In genomic region chr3:126114406-126115386, GRCh38 we compare ENCODE assay signal across 32 cellular contexts. TPM values are rescaled to one million over a fixed set of nuclear protein-coding genes. Genes with fewer than 3 reads are reported as not detected.
DNase-seq lines count a peak whose midpoint lies in the region; ATAC-seq and TF ChIP-seq lines count a peak whose summit lies in the region.
"Had no signal": no experiment of that assay in that cellular context is flagged by ENCODE, and none has a peak within 500 bp of the region (broad histone marks: within the 10 kb centered on the region; RNA-seq: fewer than 3 reads in every experiment).

No MANE protein-coding gene starts in this region.

- no peak overlapping the region for H2AK9ac ChIP-seq in IMR-90 (replicated peaks; ENCODE audit: low read depth, low read length, poor library complexity)

- H2BK120ac ChIP-seq in IMR-90 (ENCODE audit: low read depth, low read length): no peak overlapping the region

- H3K23ac ChIP-seq in IMR-90 (ENCODE audit: low read depth, low read length): no peak overlapping the region

- H3K4me3 ChIP-seq in IMR-90 (ENCODE audit: insufficient read depth, low read depth, low read length) (no peak overlapping the region), gastrocnemius medialis (no peak overlapping the region)
- H3K4me3 ChIP-seq: breast epithelium, PC-9, prostate gland, suprapubic skin, uterus had no signal

- no peak overlapping the region for H2BK5ac ChIP-seq in IMR-90 (ENCODE audit: low read depth, low read length, poor library complexity, severe bottlenecking)

- no peaks in the 10 kb centered on the region for H3K79me1 ChIP-seq in IMR-90 (ENCODE audit: low read depth in 1 of 2, low read length in 2 of 2)

- dilution Hi-C loops in IMR-90 (cut with HindIII; ENCODE audit: low sequenced_read_pairs, unreplicated experiment): no loop called here

- H3K36me3 Mint-ChIP-seq in activated CD4-positive, alpha-beta memory T cell treated with anti-CD3 and anti-CD28 coated beads, Interleukin-2, amount 10 ng/mL, durations not matched to agents 7 days and 5 days (ENCODE audit: low read depth): no peaks in the 10 kb centered on the region
- H3K36me3 Mint-ChIP-seq: activated CD4-positive, alpha-beta memory T cell treated with anti-CD3 and anti-CD28 coated beads for 36 hours; activated naive CD8-positive, alpha-beta T cell treated with anti-CD3 and anti-CD28 coated beads for 36 hours; stimulated activated effector memory CD8-positive, alpha-beta T cell treated with anti-CD3 and anti-CD28 coated beads, Interleukin-12 subunit alpha, Interleukin-12 subunit beta, amount 100 ng/mL, for 72 hours had no signal

- H4K8ac ChIP-seq in IMR-90 (ENCODE audit: low read depth in 2 of 2, low read length in 2 of 2): no peak overlapping the region

- in situ Hi-C loops in IMR-90 (cut with MboI; ENCODE audit: low sequenced_read_pairs) (loop anchor here (10.0 kb wide), 1 partner anchor 260 kb away; no protein-coding TSS in a partner anchor), gastrocnemius medialis (cut with MboI; ENCODE audit: low sequenced_read_pairs in 4 of 4) (no loop called here)

- peaks cover 7% of the 10 kb centered on the region for H3K27me3 Mint-ChIP-seq in activated CD4-positive, alpha-beta memory T cell treated with anti-CD3 and anti-CD28 coated beads, Interleukin-2, amount 10 ng/mL, durations not matched to agents 7 days and 5 days

- CTCF ChIA-PET in IMR-90 (lab: Yijun Ruan, JAX): interaction anchor here (0.6 to 1.3 kb wide), 3 partner anchors 18 to 309 kb away, joined by 3 to 8 read pairs (median 4); no protein-coding TSS in a partner anchor
- CTCF ChIA-PET in activated CD4-positive, alpha-beta memory T cell treated with anti-CD3 and anti-CD28 coated beads, Interleukin-2, amount 10 ng/mL, durations not matched to agents 7 days and 5 days (lab: Charles Lee): no interaction called here

- TF ChIP-seq CTCF in IMR-90 (conservative IDR thresholded peaks at IDR 0.05; ENCODE audit: low read depth, low read length) (no peak), gastrocnemius medialis (IDR thresholded peaks at IDR 0.05 in 4 of 5, conservative IDR thresholded peaks at IDR 0.05 in 1 of 5) (no peak)

- no peak for TF ChIP-seq RAD21 in IMR-90 (IDR thresholded peaks at IDR 0.05; ENCODE audit: low read length)

- H3K27ac Mint-ChIP-seq in activated CD4-positive, alpha-beta memory T cell treated with anti-CD3 and anti-CD28 coated beads, Interleukin-2, amount 10 ng/mL, durations not matched to agents 7 days and 5 days: no peak overlapping the region
- H3K27ac Mint-ChIP-seq: activated CD4-positive, alpha-beta memory T cell treated with anti-CD3 and anti-CD28 coated beads for 36 hours; activated naive CD8-positive, alpha-beta T cell treated with anti-CD3 and anti-CD28 coated beads for 36 hours; activated T-helper 2 cell treated with anti-CD3 and anti-CD28 coated beads, Interferon-gamma antibody, Interleukin-2, Interleukin-4, amounts not matched to agents 10 μg/mL and 5 μg/mL and 100 μg/mL, durations not matched to agents 14 hours and 24 hours and 36 hours; stimulated activated effector memory CD8-positive, alpha-beta T cell treated with anti-CD3 and anti-CD28 coated beads, Interleukin-12 subunit alpha, Interleukin-12 subunit beta, amount 100 ng/mL, for 72 hours had no signal

- H3K9me3 Mint-ChIP-seq in activated CD4-positive, alpha-beta memory T cell treated with anti-CD3 and anti-CD28 coated beads, Interleukin-2, amount 10 ng/mL, durations not matched to agents 7 days and 5 days: no peaks in the 10 kb centered on the region
- H3K9me3 Mint-ChIP-seq: activated CD4-positive, alpha-beta memory T cell treated with anti-CD3 and anti-CD28 coated beads for 36 hours; activated naive CD8-positive, alpha-beta T cell treated with anti-CD3 and anti-CD28 coated beads for 36 hours; activated T-helper 2 cell treated with anti-CD3 and anti-CD28 coated beads, Interferon-gamma antibody, Interleukin-2, Interleukin-4, amounts not matched to agents 10 μg/mL and 5 μg/mL and 100 μg/mL, durations not matched to agents 14 hours and 24 hours and 36 hours; stimulated activated effector memory CD8-positive, alpha-beta T cell treated with anti-CD3 and anti-CD28 coated beads, Interleukin-12 subunit alpha, Interleukin-12 subunit beta, amount 100 ng/mL, for 72 hours had no signal

- no peaks in the 10 kb centered on the region for H3K36me3 ChIP-seq in IMR-90 (ENCODE audit: control insufficient read depth, insufficient read depth, low read length)
- H3K36me3 ChIP-seq in gastrocnemius medialis: no peaks in the 10 kb centered on the region
- H3K36me3 ChIP-seq: breast epithelium, neutrophil, prostate gland, suprapubic skin, uterus had no signal

- H3K4me2 ChIP-seq in IMR-90 (ENCODE audit: low read depth, low read length): no peak overlapping the region
- H3K4me2 ChIP-seq: PC-9 had no signal

- intact Hi-C loops in IMR-90 (cut with micrococcal nuclease) (no loop called here), gastrocnemius medialis (cut with DNase I; ENCODE audit: low total_unique reads) (no loop called here)

- no peak overlapping the region for H2AK5ac ChIP-seq in IMR-90 (ENCODE audit: low read depth, low read length)

- no peak overlapping the region for H3K27ac ChIP-seq in IMR-90 (ENCODE audit: insufficient read depth, low read length)
- H3K27ac ChIP-seq in gastrocnemius medialis: no peak overlapping the region
- H3K27ac ChIP-seq: breast epithelium, epithelial cell of prostate, neutrophil, PC-9, prostate gland, suprapubic skin, uterus had no signal

- no peak overlapping the region for H3K4ac ChIP-seq in IMR-90 (ENCODE audit: low read depth, low read length)

- WGBS in IMR-90 (ENCODE audit: extremely low coverage in 2 of 2, insufficient read length in 1 of 2), 2 experiments: 81% methylated on average over 4 of the region's 18 CpGs; no CpG with 5 or more reads in 1 of the 2 experiments

- no peak overlapping the region for H3K18ac ChIP-seq in IMR-90 (ENCODE audit: low read depth, low read length)

- no peak overlapping the region for H4K91ac ChIP-seq in IMR-90 (ENCODE audit: insufficient read depth, low read depth, low read length)

- H3K9me3 ChIP-seq in IMR-90 (ENCODE audit: control insufficient read depth, insufficient read depth, low read length) (0 out of 2 replicates have a peak, but pooled peaks cover 2% of the 10 kb centered on the region), gastrocnemius medialis (no peaks in the 10 kb centered on the region)
- H3K9me3 ChIP-seq: breast epithelium, neutrophil, prostate gland, suprapubic skin, uterus had no signal

- no peak overlapping the region for H4K5ac ChIP-seq in IMR-90 (ENCODE audit: low read depth, low read length)

- H3K4me1 ChIP-seq in IMR-90 (ENCODE audit: control insufficient read depth, insufficient read depth, low read length): no peaks in the 10 kb centered on the region
- H3K4me1 ChIP-seq in gastrocnemius medialis: peaks cover 8 to 10% of the 10 kb centered on the region in 2 donors
- H3K4me1 ChIP-seq: breast epithelium, prostate gland, suprapubic skin, uterus had no signal

- H3K14ac ChIP-seq in IMR-90 (replicated peaks; ENCODE audit: low read depth, low read length): no peak overlapping the region

- no peak overlapping the region for H3K56ac ChIP-seq in IMR-90 (ENCODE audit: extremely low read depth, insufficient read depth, low read length)

- H3K27me3 ChIP-seq in IMR-90 (ENCODE audit: control insufficient read depth, insufficient read depth, low read length) (peaks cover 36% of the 10 kb centered on the region), gastrocnemius medialis (no peaks in the 10 kb centered on the region)
- H3K27me3 ChIP-seq: breast epithelium, neutrophil, suprapubic skin, uterus had no signal

- H2BK15ac ChIP-seq in IMR-90 (ENCODE audit: low read depth, low read length): no peak overlapping the region

- H2BK20ac ChIP-seq in IMR-90 (ENCODE audit: low read depth, low read length): no peak overlapping the region

- no peak for ATAC-seq in IMR-90 (ENCODE audit: low read depth)
- no peak for ATAC-seq in gastrocnemius medialis

- H4K20me1 ChIP-seq in IMR-90 (ENCODE audit: insufficient read depth, low read length): no peaks in the 10 kb centered on the region

- H3K4me3 Mint-ChIP-seq in activated CD4-positive, alpha-beta memory T cell treated with anti-CD3 and anti-CD28 coated beads, Interleukin-2, amount 10 ng/mL, durations not matched to agents 7 days and 5 days: no peak overlapping the region
- H3K4me3 Mint-ChIP-seq: activated CD4-positive, alpha-beta memory T cell treated with anti-CD3 and anti-CD28 coated beads for 36 hours; activated naive CD8-positive, alpha-beta T cell treated with anti-CD3 and anti-CD28 coated beads for 36 hours; stimulated activated effector memory CD8-positive, alpha-beta T cell treated with anti-CD3 and anti-CD28 coated beads, Interleukin-12 subunit alpha, Interleukin-12 subunit beta, amount 100 ng/mL, for 72 hours had no signal

- POLR2A ChIA-PET in IMR-90 (lab: Charles Lee; ENCODE audit: unreplicated experiment): no interaction called here
- POLR2A ChIA-PET in activated CD4-positive, alpha-beta memory T cell treated with anti-CD3 and anti-CD28 coated beads, Interleukin-2, amount 10 ng/mL, durations not matched to agents 7 days and 5 days (lab: Charles Lee): no interaction called here

- no peaks in the 10 kb centered on the region for H3K9me1 ChIP-seq in IMR-90 (ENCODE audit: insufficient read depth, low read length)

- peak; percentile 11 for DNase-seq in activated T-cell treated with anti-CD3 and anti-CD28 coated beads, Interleukin-2, amount 50 U/mL, for 1 hour
- DNase-seq in activated T-cell treated with anti-CD3 and anti-CD28 coated beads for 4 hours (no peak), IMR-90 (no peak), islet precursor cell (peak; percentile 40), gastrocnemius medialis (peak; percentile 1 to 8), NCI-H526 (lab: John Stamatoyannopoulos, UW) (no peak), NCI-H446 treated with DMSO at 0.1 percent for 48 hours (lab: John Stamatoyannopoulos, UW) (no peak)
- no peak for DNase-seq in activated CD4-positive, alpha-beta memory T cell treated with anti-CD3 and anti-CD28 coated beads, Interleukin-2, amount 10 ng/mL, durations not matched to agents 7 days and 5 days
- DNase-seq: activated CD4-positive, alpha-beta T cell treated with anti-CD3 and anti-CD28 coated beads for 1 hour; activated CD8-positive, alpha-beta memory T cell treated with anti-CD3 and anti-CD28 coated beads, Interleukin-2, amount 50 U/mL, for 4 hours; anterior cingulate cortex; DMS79 treated with DMSO at 0.1 percent for 48 hours; effector CD4-positive, alpha-beta T cell; GDM1; hippocampal formation; KBM-7; NCI-H1092 treated with DMSO at 0.1 percent for 48 hours; NCI-H2029; NCI-H526 treated with DMSO at 0.1 percent for 48 hours; PC-9; Right ventricle myocardium superior; T-helper 2 cell had no signal

- peak overlapping the region; percentile 32 for H2AFZ ChIP-seq in IMR-90 (replicated peaks; ENCODE audit: low read length, poor library complexity)
- H2AFZ ChIP-seq: PC-9 had no signal

- TF ChIP-seq POLR2A in IMR-90 (IDR thresholded peaks at IDR 0.05; ENCODE audit: low read depth, low read length): no peak
- no peak for TF ChIP-seq POLR2A in gastrocnemius medialis (IDR thresholded peaks at IDR 0.05)

- H3K9ac ChIP-seq in IMR-90 (ENCODE audit: low read depth, low read length): no peak overlapping the region

- BruUV-seq in IMR-90 (replicated peaks; lab: Mats Ljungman, UMichigan): no TSS peak

- no peaks in the 10 kb centered on the region for H3K4me1 Mint-ChIP-seq in activated CD4-positive, alpha-beta memory T cell treated with anti-CD3 and anti-CD28 coated beads, Interleukin-2, amount 10 ng/mL, durations not matched to agents 7 days and 5 days
- H3K4me1 Mint-ChIP-seq: activated naive CD8-positive, alpha-beta T cell treated with anti-CD3 and anti-CD28 coated beads for 36 hours; stimulated activated effector memory CD8-positive, alpha-beta T cell treated with anti-CD3 and anti-CD28 coated beads, Interleukin-12 subunit alpha, Interleukin-12 subunit beta, amount 100 ng/mL, for 72 hours had no signal

RNA-seq across cellular contexts. Expression of gene SLC41A3, which starts 30.8 kb away (rescaled TPM):
- 26.7 and 30.5 TPM in 2 replicates for total RNA-seq in IMR-90 (2012; rRNA removed)
- 43.5 and 44.7 TPM in 2 replicates for polyA plus RNA-seq in IMR-90 (2012; rRNA removed)
- polyA plus RNA-seq in IMR-90 (2012; cell fraction: cytosol; rRNA removed): 46.5 and 59.0 TPM in 2 replicates
- polyA plus RNA-seq in IMR-90 (2012; cell fraction: nucleus; rRNA removed; ENCODE audit: low replicate concordance): 48.1 and 91.7 TPM in 2 replicates
- total RNA-seq in gastrocnemius medialis: 10 to 100 TPM; 43.1 to 76.2 (median 56.7) TPM
- 10 to 100 TPM; 25.6 to 30.0 TPM for total RNA-seq in activated CD4-positive, alpha-beta memory T cell treated with anti-CD3 and anti-CD28 coated beads, Interleukin-2, amount 10 ng/mL, durations not matched to agents 7 days and 5 days

Comparison
In these comparisons a context has a peak if more than half of its experiments do, and no peak if none do; other contexts are left out.
1. DNase-seq: peak in activated T-cell treated with anti-CD3 and anti-CD28 coated beads, Interleukin-2, amount 50 U/mL, for 1 hour (single experiment), islet precursor cell (single experiment) and gastrocnemius medialis (2 of 2); none in activated T-cell treated with anti-CD3 and anti-CD28 coated beads for 4 hours (single experiment), IMR-90 (single experiment), activated CD4-positive, alpha-beta memory T cell treated with anti-CD3 and anti-CD28 coated beads, Interleukin-2, amount 10 ng/mL, durations not matched to agents 7 days and 5 days (single experiment), NCI-H526 (0 of 2) and NCI-H446 treated with DMSO at 0.1 percent for 48 hours (single experiment).